ENCODE assay signal across 8 cellular contexts in the genomic region with DNA sequence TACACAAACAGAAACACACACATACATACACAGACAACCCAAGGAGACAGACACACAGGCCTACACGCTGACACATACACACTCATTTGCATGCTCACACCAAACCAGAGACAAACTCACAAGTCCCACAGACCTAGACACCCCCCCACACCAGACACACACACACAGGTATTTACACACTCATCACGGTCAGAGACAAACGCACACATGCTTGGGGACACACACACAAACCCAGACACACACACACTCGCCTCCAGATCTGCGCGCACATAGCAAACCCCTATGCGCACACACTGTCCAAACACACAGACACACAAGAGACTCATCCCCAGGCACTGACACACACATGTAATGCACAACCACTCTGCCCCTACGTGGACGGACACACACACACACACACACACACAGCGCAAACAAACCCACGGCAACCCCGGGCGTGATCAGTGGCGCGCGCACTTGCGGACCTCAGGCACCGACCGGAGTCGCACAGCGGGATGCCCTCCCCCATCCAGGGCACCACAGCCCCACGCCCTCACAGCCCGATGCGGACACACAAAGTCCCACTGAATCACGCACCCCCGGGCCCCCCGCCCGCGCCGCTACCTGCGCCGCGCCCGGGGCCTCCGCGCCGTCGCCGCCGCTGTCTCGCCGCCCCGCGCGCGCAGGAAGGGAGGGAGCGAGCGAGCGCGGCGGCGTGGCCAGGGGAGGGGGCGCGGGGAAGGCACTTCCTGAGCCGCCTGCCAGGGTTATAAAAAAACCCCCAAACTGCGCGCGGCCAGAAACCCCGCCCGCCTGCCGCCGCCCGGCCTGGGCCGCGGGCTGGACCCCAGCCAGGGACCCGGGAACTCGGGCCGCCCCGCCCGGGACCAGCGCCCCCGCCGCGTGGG. TPM values are rescaled to one million over a fixed set of nuclear protein-coding genes. Genes with fewer than 3 reads are reported as not detected.
A peak's percentile ranks its signal among the peaks of the same experiment; 100 is the strongest.
DNase-seq lines count a peak whose midpoint lies in the region; ATAC-seq and TF ChIP-seq lines count a peak whose summit lies in the region.

TSS of gene ADAMTS10 (minus strand) at position 675 of the 887 bp plus-strand sequence. CDS start 5,005 bp downstream, outside the sequence.

- H3K36me3 ChIP-seq in HUES64 (ENCODE audit: insufficient read depth, low read length) (no peaks in the 10 kb centered on the region), tibial nerve (peaks cover 0 to 9% (median 0%) of the 10 kb centered on the region in 3 donors)
- H3K36me3 ChIP-seq in naive thymus-derived CD4-positive, alpha-beta T cell (ENCODE audit: control insufficient read depth in 2 of 3, insufficient read depth in 3 of 3, low read length in 3 of 3), result peaks cover 0 to 15% (median 0%) of the 10 kb centered on the region in 3 experiments

- H3K9me3 ChIP-seq in HUES64 (ENCODE audit: insufficient read depth, low read depth, low read length) (no peaks in the 10 kb centered on the region), tibial nerve (peaks cover 0 to under 1% (median 0%) of the 10 kb centered on the region in 4 donors)
- H3K9me3 ChIP-seq in naive thymus-derived CD4-positive, alpha-beta T cell (ENCODE audit: control insufficient read depth in 2 of 3, low read length in 3 of 3), result peaks cover 0 to 1% (median 0%) of the 10 kb centered on the region in 3 experiments

- TF ChIP-seq POLR2A in tibial nerve (IDR thresholded peaks at IDR 0.05), result no peak

- H3K4me3 Mint-ChIP-seq in activated CD8-positive, alpha-beta memory T cell treated with anti-CD3 and anti-CD28 coated beads, Interleukin-2, amount 10 ng/mL, durations not matched to agents 7 days and 5 days, result peak within 1 kb of the TSS; percentile 64
- peak within 1 kb of the TSS; percentile 90 to 100 (median 98) for H3K4me3 Mint-ChIP-seq in naive thymus-derived CD4-positive, alpha-beta T cell

- no peaks in the 10 kb centered on the region for H3K36me3 Mint-ChIP-seq in activated CD8-positive, alpha-beta memory T cell treated with anti-CD3 and anti-CD28 coated beads, Interleukin-2, amount 10 ng/mL, durations not matched to agents 7 days and 5 days
- H3K36me3 Mint-ChIP-seq in naive thymus-derived CD4-positive, alpha-beta T cell, result peaks cover 0 to 21% (median 11%) of the 10 kb centered on the region in 5 donors

- peaks cover 8% of the 10 kb centered on the region for H3K27me3 Mint-ChIP-seq in activated CD8-positive, alpha-beta memory T cell treated with anti-CD3 and anti-CD28 coated beads, Interleukin-2, amount 10 ng/mL, durations not matched to agents 7 days and 5 days
- H3K27me3 Mint-ChIP-seq in naive thymus-derived CD4-positive, alpha-beta T cell, result peaks cover 0 to 25% (median 0%) of the 10 kb centered on the region in 5 donors

- H3K4me3 ChIP-seq in HUES64 (ENCODE audit: low read length) (peak within 1 kb of the TSS; percentile 63), epithelial cell of proximal tubule (ENCODE audit: low read depth, low read length) (peak within 1 kb of the TSS; percentile 46), tibial nerve (peak within 1 kb of the TSS; percentile 50 to 77 (median 59))
- H3K4me3 ChIP-seq in naive thymus-derived CD4-positive, alpha-beta T cell (ENCODE audit: low read length), result peak within 1 kb of the TSS; percentile 69

- TF ChIP-seq CTCF in epithelial cell of proximal tubule (conservative IDR thresholded peaks at IDR 0.05; ENCODE audit: low read depth, low read length) (no peak), tibial nerve (IDR thresholded peaks at IDR 0.05) (no peak)

- H3K27me3 ChIP-seq in HUES64 (ENCODE audit: insufficient read depth, low read length), result no peaks in the 10 kb centered on the region
- no peaks in the 10 kb centered on the region for H3K27me3 ChIP-seq in naive thymus-derived CD4-positive, alpha-beta T cell (ENCODE audit: control insufficient read depth in 2 of 2, insufficient read depth in 2 of 2, low read length in 2 of 2)
- H3K27me3 ChIP-seq in tibial nerve, result no peaks in the 10 kb centered on the region

- peaks cover 12% of the 10 kb centered on the region for H3K4me1 Mint-ChIP-seq in activated CD8-positive, alpha-beta memory T cell treated with anti-CD3 and anti-CD28 coated beads, Interleukin-2, amount 10 ng/mL, durations not matched to agents 7 days and 5 days
- H3K4me1 Mint-ChIP-seq in naive thymus-derived CD4-positive, alpha-beta T cell, result peaks cover 15 to 56% (median 45%) of the 10 kb centered on the region in 7 donors

- CTCF ChIA-PET in activated CD8-positive, alpha-beta memory T cell treated with anti-CD3 and anti-CD28 coated beads, Interleukin-2, amount 10 ng/mL, durations not matched to agents 7 days and 5 days (lab: Charles Lee), result no interaction called here
- CTCF ChIA-PET in naive thymus-derived CD4-positive, alpha-beta T cell (lab: Charles Lee), result no interaction called here

- H3K27ac ChIP-seq in HUES64 (ENCODE audit: low read depth, low read length), result peak within 1 kb of the TSS; percentile 91
- peak within 1 kb of the TSS; percentile 67 for H3K27ac ChIP-seq in naive thymus-derived CD4-positive, alpha-beta T cell (ENCODE audit: low read depth, low read length)
- H3K27ac ChIP-seq in tibial nerve, result peak within 1 kb of the TSS; percentile 43 to 84 (median 76)

- H3K9ac ChIP-seq in HUES64 (ENCODE audit: low read depth, low read length), result peak within 1 kb of the TSS; percentile 83

- H3K4me1 ChIP-seq in HUES64 (ENCODE audit: insufficient read depth, low read length), result peaks cover 20% of the 10 kb centered on the region
- H3K4me1 ChIP-seq in naive thymus-derived CD4-positive, alpha-beta T cell (ENCODE audit: control insufficient read depth in 2 of 2, insufficient read depth in 2 of 2, low read length in 2 of 2), result peaks cover 5 to 18% of the 10 kb centered on the region in 2 donors
- peaks cover 0 to 42% (median 10%) of the 10 kb centered on the region in 4 donors for H3K4me1 ChIP-seq in tibial nerve

- H3K27ac Mint-ChIP-seq in activated CD8-positive, alpha-beta memory T cell treated with anti-CD3 and anti-CD28 coated beads, Interleukin-2, amount 10 ng/mL, durations not matched to agents 7 days and 5 days, result peak within 1 kb of the TSS; percentile 10
- peak within 1 kb of the TSS; percentile 37 to 97 (median 90) for H3K27ac Mint-ChIP-seq in naive thymus-derived CD4-positive, alpha-beta T cell

- DNase-seq in activated CD8-positive, alpha-beta memory T cell treated with anti-CD3 and anti-CD28 coated beads, Interleukin-2, amount 10 ng/mL, durations not matched to agents 7 days and 5 days, result no peak
- no peak for DNase-seq in epithelial cell of proximal tubule (ENCODE audit: low read depth)
- peak; percentile 34 to 68 (median 57) for DNase-seq in naive thymus-derived CD4-positive, alpha-beta T cell
- peak in 1 of 2 donors; percentile 46 for DNase-seq in tibial nerve (ENCODE audit: low spot score in 2 of 2)
- no peak for DNase-seq in NCI-H2107 (lab: John Stamatoyannopoulos, UW)
- DNase-seq in NCI-H748 (lab: John Stamatoyannopoulos, UW; ENCODE audit: unreplicated experiment), result no peak
- DNase-seq in NCI-H1417 treated with DMSO at 0.1 percent for 48 hours (lab: John Stamatoyannopoulos, UW), result no peak

- no peak for TF ChIP-seq EP300 in tibial nerve (IDR thresholded peaks at IDR 0.05)

- no peaks in the 10 kb centered on the region for H3K9me3 Mint-ChIP-seq in activated CD8-positive, alpha-beta memory T cell treated with anti-CD3 and anti-CD28 coated beads, Interleukin-2, amount 10 ng/mL, durations not matched to agents 7 days and 5 days (ENCODE audit: low read depth)
- H3K9me3 Mint-ChIP-seq in naive thymus-derived CD4-positive, alpha-beta T cell, result peaks cover 0 to 3% (median 0%) of the 10 kb centered on the region in 11 donors

- intact Hi-C loops in naive thymus-derived CD4-positive, alpha-beta T cell (cut with micrococcal nuclease), result loop anchor here in 1 of 2 donors (1.0 kb wide), 1 partner anchor 18 kb away; no protein-coding TSS in a partner anchor

- under 1% methylated on average over 74 of the region's 74 CpGs for WGBS in HUES64
- 0 to 1% methylated on average over 27 to 28 of the region's 74 CpGs for WGBS in tibial nerve, 2 donors

- ATAC-seq in activated CD8-positive, alpha-beta memory T cell treated with anti-CD3 and anti-CD28 coated beads, Interleukin-2, amount 10 ng/mL, durations not matched to agents 7 days and 5 days, result peak; percentile 37
- ATAC-seq in naive thymus-derived CD4-positive, alpha-beta T cell, result peak; percentile 79

- POLR2A ChIA-PET in naive thymus-derived CD4-positive, alpha-beta T cell (lab: Charles Lee), result no interaction called here

RNA-seq across cellular contexts. Expression of gene ADAMTS10, which starts in this region (rescaled TPM):
- 14.0 TPM for polyA plus RNA-seq in HUES64 (2013, experiment 1 of 2)
- polyA plus RNA-seq in HUES64 (2013, experiment 2 of 2), result 10.8 TPM
- total RNA-seq in activated CD8-positive, alpha-beta memory T cell treated with anti-CD3 and anti-CD28 coated beads, Interleukin-2, amount 10 ng/mL, durations not matched to agents 7 days and 5 days, result 1 to 10 TPM; 1.2 to 3.3 TPM
- total RNA-seq in epithelial cell of proximal tubule (2.0 and 4.8 TPM in 2 replicates), tibial nerve (100 to 1,000 TPM in 1 of 4 donors, 10 to 100 TPM in 3; 37.3 to 140 (median 66.6) TPM)
- 100 to 1,000 TPM in 1 of 5 experiments, 10 to 100 TPM in 3, 1 to 10 TPM in 1; 8.2 to 102 (median 88.9) TPM for total RNA-seq in naive thymus-derived CD4-positive, alpha-beta T cell
- polyA plus RNA-seq in naive thymus-derived CD4-positive, alpha-beta T cell, result 1 to 10 TPM; 1.5 to 3.4 TPM

Comparison
In these comparisons a context has a peak if more than half of its experiments do, and no peak if none do; other contexts are left out.
1. DNase-seq: peak in naive thymus-derived CD4-positive, alpha-beta T cell (9 of 9); none in activated CD8-positive, alpha-beta memory T cell treated with anti-CD3 and anti-CD28 coated beads, Interleukin-2, amount 10 ng/mL, durations not matched to agents 7 days and 5 days (single experiment), epithelial cell of proximal tubule (single experiment), NCI-H2107 (single experiment), NCI-H748 (single experiment) and NCI-H1417 treated with DMSO at 0.1 percent for 48 hours (single experiment).
2. Peak in every context shown above with its lines, with median percentiles within 50 percentile points of each other: H3K27ac ChIP-seq and H3K4me3 ChIP-seq.